In genomic region chr1:215529111-215529510, GRCh38 we compare ENCODE assay signal across 1 cellular context.
TF ChIP-seq lines count a peak whose summit lies in the region.

No MANE protein-coding gene starts in this region.

TF ChIP-seq in HepG2, 621 proteins besides CTCF, POLR2A, EP300 and RAD21 (continued from another document):
- TF ChIP-seq ZNF687 (CRISPR knock-in tag; IDR thresholded peaks at IDR 0.05), result no peak
- TF ChIP-seq MXD3 (CRISPR knock-in tag; IDR thresholded peaks at IDR 0.05), result no peak
- TF ChIP-seq ZSCAN30 (CRISPR knock-in tag; IDR thresholded peaks at IDR 0.05), result no peak
- no peak for TF ChIP-seq ZBTB10 (CRISPR knock-in tag; IDR thresholded peaks at IDR 0.05; ENCODE audit: borderline replicate concordance)
- TF ChIP-seq NR2F6 (IDR thresholded peaks at IDR 0.05), result no peak
- TF ChIP-seq NR2F6 (CRISPR knock-in tag; IDR thresholded peaks at IDR 0.05), result no peak
- TF ChIP-seq POGK (CRISPR knock-in tag; conservative IDR thresholded peaks at IDR 0.05), result no peak
